11 cellular contexts compared by ENCODE assay signal in the genomic region with DNA sequence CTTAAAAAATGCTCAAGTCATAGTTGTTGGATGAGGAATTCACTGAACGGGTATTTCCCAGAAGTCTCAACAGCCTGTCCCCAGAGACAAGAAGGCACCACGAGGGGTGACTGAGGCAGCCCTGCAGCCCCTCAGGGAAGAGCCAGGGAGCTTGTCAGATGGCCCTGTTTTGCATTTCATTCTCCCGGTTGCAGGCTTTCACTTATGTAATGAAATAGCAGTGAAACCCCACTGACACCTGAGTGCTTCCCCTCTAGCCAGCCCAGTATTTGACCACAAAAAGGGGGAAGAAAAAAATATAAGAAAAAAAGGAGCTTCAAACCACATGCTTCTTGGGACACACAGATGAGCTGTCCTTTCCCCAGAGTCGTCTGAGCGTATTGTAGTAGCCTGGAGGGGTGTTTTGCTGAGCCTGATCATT.
DNase-seq lines count a peak whose midpoint lies in the region; ATAC-seq lines count a peak whose summit lies in the region.
"Had no signal": no experiment of that assay in that cellular context is flagged by ENCODE, and none has a peak within 500 bp of the region (broad histone marks: within the 10 kb centered on the region; RNA-seq: fewer than 3 reads in every experiment).

No MANE protein-coding gene starts in this region.

- H3K9me3 Mint-ChIP-seq in stimulated activated naive B cell treated with anti-CD40 and anti-IgM and Interleukin-4, amounts not matched to agents 10 μg/mL and 1 μg/mL and 100 μg/mL, for 72 hours, result no peaks in the 10 kb centered on the region
- H3K9me3 Mint-ChIP-seq in activated naive CD4-positive, alpha-beta T cell treated with anti-CD3 and anti-CD28 coated beads, Interleukin-2, amount 10 ng/mL, durations not matched to agents 7 days and 5 days, result peaks cover 11% of the 10 kb centered on the region

- CTCF ChIA-PET in activated naive CD4-positive, alpha-beta T cell treated with anti-CD3 and anti-CD28 coated beads, Interleukin-2, amount 10 ng/mL, durations not matched to agents 7 days and 5 days (lab: Charles Lee), result no interaction called here

- no peaks in the 10 kb centered on the region for H3K36me3 Mint-ChIP-seq in stimulated activated naive B cell treated with anti-CD40 and anti-IgM and Interleukin-4, amounts not matched to agents 10 μg/mL and 1 μg/mL and 100 μg/mL, for 72 hours
- peaks cover 29% of the 10 kb centered on the region for H3K36me3 Mint-ChIP-seq in activated naive CD4-positive, alpha-beta T cell treated with anti-CD3 and anti-CD28 coated beads, Interleukin-2, amount 10 ng/mL, durations not matched to agents 7 days and 5 days

- peak; percentile 69 for ATAC-seq in HG02678 (IDR thresholded peaks at IDR 0.05; ENCODE audit: unreplicated experiment)
- ATAC-seq in HG03565 (IDR thresholded peaks at IDR 0.05; ENCODE audit: unreplicated experiment), result peak; percentile 64
- peak; percentile 92 to 95 for ATAC-seq in stimulated activated naive B cell treated with anti-CD40 and anti-IgM and Interleukin-4, amounts not matched to agents 10 μg/mL and 1 μg/mL and 100 μg/mL, for 72 hours (replicated peaks)

- peaks cover 15 to 28% of the 10 kb centered on the region in 2 donors for H3K27me3 Mint-ChIP-seq in stimulated activated naive B cell treated with anti-CD40 and anti-IgM and Interleukin-4, amounts not matched to agents 10 μg/mL and 1 μg/mL and 100 μg/mL, for 72 hours
- H3K27me3 Mint-ChIP-seq in activated naive CD4-positive, alpha-beta T cell treated with anti-CD3 and anti-CD28 coated beads, Interleukin-2, amount 10 ng/mL, durations not matched to agents 7 days and 5 days, result peaks cover 61% of the 10 kb centered on the region

- no peak overlapping the region for H3K27ac Mint-ChIP-seq in stimulated activated naive B cell treated with anti-CD40 and anti-IgM and Interleukin-4, amounts not matched to agents 10 μg/mL and 1 μg/mL and 100 μg/mL, for 72 hours
- H3K27ac Mint-ChIP-seq in activated naive CD4-positive, alpha-beta T cell treated with anti-CD3 and anti-CD28 coated beads, Interleukin-2, amount 10 ng/mL, durations not matched to agents 7 days and 5 days, result no peak overlapping the region
- H3K27ac Mint-ChIP-seq: activated naive CD8-positive, alpha-beta T cell treated with anti-CD3 and anti-CD28 coated beads, Interleukin-2, amount 10 ng/mL, durations not matched to agents 7 days and 5 days had no signal

- DNase-seq in SIG-M5 treated with dmso at 0.1 percent for 504 hours (lab: John Stamatoyannopoulos, UW; ENCODE audit: unreplicated experiment), result peak; percentile 75
- no peak for DNase-seq in SIG-M5 (lab: John Stamatoyannopoulos, UW)
- peak; percentile 76 for DNase-seq in stimulated activated naive B cell treated with anti-CD40 and anti-IgM and Interleukin-4, amounts not matched to agents 10 μg/mL and 1 μg/mL and 100 μg/mL, for 72 hours
- no peak for DNase-seq in HUDEP-2 (lab: John Stamatoyannopoulos, UW; ENCODE audit: unreplicated experiment in 76 of 76)
- DNase-seq in activated naive CD4-positive, alpha-beta T cell treated with anti-CD3 and anti-CD28 coated beads, Interleukin-2, amount 10 ng/mL, durations not matched to agents 7 days and 5 days, result no peak
- DNase-seq in substantia nigra (lab: John Stamatoyannopoulos, UW), result no peak
- DNase-seq: activated naive CD8-positive, alpha-beta T cell treated with anti-CD3 and anti-CD28 coated beads, Interleukin-2, amount 10 ng/mL, durations not matched to agents 7 days and 5 days had no signal

- H3K4me3 Mint-ChIP-seq in stimulated activated naive B cell treated with anti-CD40 and anti-IgM and Interleukin-4, amounts not matched to agents 10 μg/mL and 1 μg/mL and 100 μg/mL, for 72 hours, result no peak overlapping the region
- no peak overlapping the region for H3K4me3 Mint-ChIP-seq in activated naive CD4-positive, alpha-beta T cell treated with anti-CD3 and anti-CD28 coated beads, Interleukin-2, amount 10 ng/mL, durations not matched to agents 7 days and 5 days
- H3K4me3 Mint-ChIP-seq: activated naive CD8-positive, alpha-beta T cell treated with anti-CD3 and anti-CD28 coated beads, Interleukin-2, amount 10 ng/mL, durations not matched to agents 7 days and 5 days had no signal

- peaks cover 24 to 40% of the 10 kb centered on the region in 2 donors for H3K4me1 Mint-ChIP-seq in stimulated activated naive B cell treated with anti-CD40 and anti-IgM and Interleukin-4, amounts not matched to agents 10 μg/mL and 1 μg/mL and 100 μg/mL, for 72 hours
- peaks cover 27% of the 10 kb centered on the region for H3K4me1 Mint-ChIP-seq in activated naive CD4-positive, alpha-beta T cell treated with anti-CD3 and anti-CD28 coated beads, Interleukin-2, amount 10 ng/mL, durations not matched to agents 7 days and 5 days

- no peak overlapping the region for H3K27ac ChIP-seq in substantia nigra (ENCODE audit: low read depth, low read length, poor library complexity, severe bottlenecking)
- H3K27ac ChIP-seq: 22Rv1, parathyroid adenoma had no signal

Comparison
In these comparisons a context has a peak if more than half of its experiments do, and no peak if none do; other contexts are left out.
1. DNase-seq: peak in SIG-M5 treated with dmso at 0.1 percent for 504 hours (single experiment) and stimulated activated naive B cell treated with anti-CD40 and anti-IgM and Interleukin-4, amounts not matched to agents 10 μg/mL and 1 μg/mL and 100 μg/mL, for 72 hours (single experiment); none in SIG-M5 (single experiment), HUDEP-2 (0 of 76), activated naive CD4-positive, alpha-beta T cell treated with anti-CD3 and anti-CD28 coated beads, Interleukin-2, amount 10 ng/mL, durations not matched to agents 7 days and 5 days (single experiment) and substantia nigra (0 of 49).
2. Peak in every context shown above with its lines, with median percentiles within 50 percentile points of each other: ATAC-seq.